Comparison of ENCODE assay signal across 1 cellular context in the genomic region with DNA sequence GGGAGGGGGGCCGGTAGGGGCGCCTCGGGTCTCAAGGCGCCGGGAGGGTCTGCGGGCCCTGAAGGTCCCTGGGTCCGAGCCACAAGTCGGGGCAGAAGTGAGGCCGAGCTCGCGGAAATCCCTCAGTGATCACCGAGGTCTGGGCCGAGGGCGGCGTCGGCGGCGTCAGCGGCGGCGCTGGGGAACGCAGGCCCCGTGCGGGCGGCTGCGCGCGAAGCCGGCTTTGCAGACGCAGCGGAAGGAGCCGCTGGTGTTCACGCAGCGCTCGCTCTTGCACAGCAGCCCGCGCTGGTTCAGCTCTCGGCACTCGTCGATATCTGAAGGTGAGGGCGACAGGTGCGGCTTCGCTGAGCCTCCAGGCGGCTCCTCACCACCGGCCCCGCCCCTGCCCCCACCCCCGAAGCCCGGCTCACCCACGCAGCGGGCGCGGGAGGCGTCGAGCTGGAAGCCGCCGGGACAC.
TF ChIP-seq lines count a peak whose summit lies in the region.

No MANE protein-coding gene starts in this region.

TF ChIP-seq in neural cell, 6 proteins besides CTCF, POLR2A, EP300 and RAD21 (continued from another document):
- TF ChIP-seq, protein P1, sequence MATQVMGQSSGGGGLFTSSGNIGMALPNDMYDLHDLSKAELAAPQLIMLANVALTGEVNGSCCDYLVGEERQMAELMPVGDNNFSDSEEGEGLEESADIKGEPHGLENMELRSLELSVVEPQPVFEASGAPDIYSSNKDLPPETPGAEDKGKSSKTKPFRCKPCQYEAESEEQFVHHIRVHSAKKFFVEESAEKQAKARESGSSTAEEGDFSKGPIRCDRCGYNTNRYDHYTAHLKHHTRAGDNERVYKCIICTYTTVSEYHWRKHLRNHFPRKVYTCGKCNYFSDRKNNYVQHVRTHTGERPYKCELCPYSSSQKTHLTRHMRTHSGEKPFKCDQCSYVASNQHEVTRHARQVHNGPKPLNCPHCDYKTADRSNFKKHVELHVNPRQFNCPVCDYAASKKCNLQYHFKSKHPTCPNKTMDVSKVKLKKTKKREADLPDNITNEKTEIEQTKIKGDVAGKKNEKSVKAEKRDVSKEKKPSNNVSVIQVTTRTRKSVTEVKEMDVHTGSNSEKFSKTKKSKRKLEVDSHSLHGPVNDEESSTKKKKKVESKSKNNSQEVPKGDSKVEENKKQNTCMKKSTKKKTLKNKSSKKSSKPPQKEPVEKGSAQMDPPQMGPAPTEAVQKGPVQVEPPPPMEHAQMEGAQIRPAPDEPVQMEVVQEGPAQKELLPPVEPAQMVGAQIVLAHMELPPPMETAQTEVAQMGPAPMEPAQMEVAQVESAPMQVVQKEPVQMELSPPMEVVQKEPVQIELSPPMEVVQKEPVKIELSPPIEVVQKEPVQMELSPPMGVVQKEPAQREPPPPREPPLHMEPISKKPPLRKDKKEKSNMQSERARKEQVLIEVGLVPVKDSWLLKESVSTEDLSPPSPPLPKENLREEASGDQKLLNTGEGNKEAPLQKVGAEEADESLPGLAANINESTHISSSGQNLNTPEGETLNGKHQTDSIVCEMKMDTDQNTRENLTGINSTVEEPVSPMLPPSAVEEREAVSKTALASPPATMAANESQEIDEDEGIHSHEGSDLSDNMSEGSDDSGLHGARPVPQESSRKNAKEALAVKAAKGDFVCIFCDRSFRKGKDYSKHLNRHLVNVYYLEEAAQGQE (IDR thresholded peaks at IDR 0.05; ENCODE audit: borderline replicate concordance), result no peak
